Comparison of ENCODE assay signal across 10 cellular contexts in genomic region chr3:24522155-24522579, GRCh38. TPM values are rescaled to one million over a fixed set of nuclear protein-coding genes. Genes with fewer than 3 reads are reported as not detected.
DNase-seq lines count a peak whose midpoint lies in the region; ATAC-seq and TF ChIP-seq lines count a peak whose summit lies in the region.
"Had no signal": no experiment of that assay in that cellular context is flagged by ENCODE, and none has a peak within 500 bp of the region (broad histone marks: within the 10 kb centered on the region; RNA-seq: fewer than 3 reads in every experiment).

No MANE protein-coding gene starts in this region.

- H3K27ac ChIP-seq in PC-9 (no peak overlapping the region), esophagus squamous epithelium (peak overlapping the region; percentile 63 to 77 (median 72)), mucosa of rectum (ENCODE audit: low read depth in 2 of 2, low read length in 2 of 2) (no peak overlapping the region), transverse colon (peak overlapping the region; percentile 71 to 84 (median 81))
- no peak overlapping the region for H3K27ac ChIP-seq in effector memory CD4-positive, alpha-beta T cell (ENCODE audit: insufficient read depth, low read length, poor library complexity, severe bottlenecking)

- no peaks in the 10 kb centered on the region for H3K9me2 ChIP-seq in PC-9 (ENCODE audit: insufficient read depth)

- CTCF ChIA-PET in PC-9 (lab: Charles Lee): no interaction called here

- TF ChIP-seq CTCF in PC-9 (conservative IDR thresholded peaks at IDR 0.05) (no peak), esophagus squamous epithelium (IDR thresholded peaks at IDR 0.05) (no peak), transverse colon (IDR thresholded peaks at IDR 0.05) (no peak)

- H3K36me3 ChIP-seq in PC-9 (ENCODE audit: low read depth) (no peaks in the 10 kb centered on the region), esophagus squamous epithelium (no peaks in the 10 kb centered on the region), mucosa of rectum (ENCODE audit: control insufficient read depth in 2 of 2, insufficient read depth in 2 of 2, low read length in 2 of 2) (no peaks in the 10 kb centered on the region), transverse colon (no peaks in the 10 kb centered on the region)
- no peaks in the 10 kb centered on the region for H3K36me3 ChIP-seq in effector memory CD4-positive, alpha-beta T cell (ENCODE audit: control insufficient read depth, insufficient read depth, low read length)

- H3K4me3 ChIP-seq in PC-9: peak overlapping the region; percentile 87; the same call in 1 of the 2 replicates
- peak overlapping the region; percentile 42 to 78 (median 57) for H3K4me3 ChIP-seq in esophagus squamous epithelium
- peak overlapping the region; percentile 67 to 70 for H3K4me3 ChIP-seq in mucosa of rectum (ENCODE audit: low read length in 2 of 2)
- H3K4me3 ChIP-seq in transverse colon: peak overlapping the region; percentile 54 to 85 (median 68)
- H3K4me3 ChIP-seq in effector memory CD4-positive, alpha-beta T cell (ENCODE audit: insufficient read depth, low read depth, low read length, poor library complexity, severe bottlenecking): no peak overlapping the region

- H3K9me3 ChIP-seq in PC-9 (ENCODE audit: insufficient read depth, low read depth) (no peaks in the 10 kb centered on the region), esophagus squamous epithelium (no peaks in the 10 kb centered on the region), mucosa of rectum (ENCODE audit: control insufficient read depth in 2 of 2, low read length in 2 of 2) (no peaks in the 10 kb centered on the region), transverse colon (no peaks in the 10 kb centered on the region)
- no peaks in the 10 kb centered on the region for H3K9me3 ChIP-seq in effector memory CD4-positive, alpha-beta T cell (ENCODE audit: control insufficient read depth, low read length)

- no peaks in the 10 kb centered on the region for H3K27me3 ChIP-seq in PC-9 (ENCODE audit: insufficient read depth, low read depth)
- H3K27me3 ChIP-seq in esophagus squamous epithelium: peaks cover 0 to 29% (median 0%) of the 10 kb centered on the region in 4 donors
- peaks cover 0 to 5% of the 10 kb centered on the region in 2 donors for H3K27me3 ChIP-seq in mucosa of rectum (ENCODE audit: control insufficient read depth in 2 of 2, insufficient read depth in 2 of 2, low read length in 2 of 2)
- H3K27me3 ChIP-seq in transverse colon: peaks cover 10% of the 10 kb centered on the region
- H3K27me3 ChIP-seq in effector memory CD4-positive, alpha-beta T cell (replicated peaks; ENCODE audit: control insufficient read depth, insufficient read depth, low read length, poor library complexity, severe bottlenecking): no peaks in the 10 kb centered on the region

- POLR2A ChIA-PET in PC-9 (lab: Charles Lee; ENCODE audit: unreplicated experiment): no interaction called here

- no peak for DNase-seq in PC-9
- no peak for DNase-seq in esophagus squamous epithelium (lab: John Stamatoyannopoulos, UW)
- DNase-seq in transverse colon: no peak
- no peak for DNase-seq in SKM-1 (lab: John Stamatoyannopoulos, UW; ENCODE audit: unreplicated experiment)
- DNase-seq in effector memory CD4-positive, alpha-beta T cell: no peak
- DNase-seq in HUDEP-2 (lab: John Stamatoyannopoulos, UW; ENCODE audit: unreplicated experiment in 76 of 76): no peak
- DNase-seq: effector CD8-positive, alpha-beta T cell; NCI-H2227 treated with DMSO at 0.1 percent for 48 hours had no signal

- no TSS peak for BruUV-seq in PC-9 (replicated peaks; lab: Mats Ljungman, UMichigan)

- peak overlapping the region in 1 of 2 donors; percentile 75 for H3K9ac ChIP-seq in mucosa of rectum (ENCODE audit: low read depth in 1 of 2, low read length in 2 of 2)

- no peak for ATAC-seq in HG03025 (IDR thresholded peaks at IDR 0.05; ENCODE audit: low FRiP score, unreplicated experiment)

- intact Hi-C loops in PC-9 (cut with micrococcal nuclease; ENCODE audit: unreplicated experiment): loop anchor here (5.0 kb wide), 1 partner anchor 155 kb away; no protein-coding TSS in a partner anchor
- intact Hi-C loops in esophagus squamous epithelium (cut with DNase I): no loop called here
- intact Hi-C loops in transverse colon (cut with DNase I; ENCODE audit: low total_unique reads): no loop called here

- H2AFZ ChIP-seq in PC-9: no peak overlapping the region

- no peak for TF ChIP-seq EP300 in transverse colon (IDR thresholded peaks at IDR 0.05; ENCODE audit: low read depth)

- TF ChIP-seq POLR2A in esophagus squamous epithelium (IDR thresholded peaks at IDR 0.05) (no peak), transverse colon (IDR thresholded peaks at IDR 0.05) (no peak)

- H3K4me2 ChIP-seq in PC-9: peak overlapping the region; percentile 71

- H4K20me1 ChIP-seq in PC-9 (ENCODE audit: insufficient read depth): no peaks in the 10 kb centered on the region

- H3F3A ChIP-seq in PC-9 (ENCODE audit: insufficient read depth, low read depth): peaks cover 19% of the 10 kb centered on the region; the same call in 1 of the 2 replicates

- peaks cover 37% of the 10 kb centered on the region for H3K4me1 ChIP-seq in PC-9 (replicated peaks; ENCODE audit: insufficient read depth)
- H3K4me1 ChIP-seq in esophagus squamous epithelium: peaks cover 6 to 43% (median 8%) of the 10 kb centered on the region in 3 donors
- peaks cover 5 to 11% of the 10 kb centered on the region in 2 donors for H3K4me1 ChIP-seq in mucosa of rectum (ENCODE audit: control insufficient read depth in 2 of 2, insufficient read depth in 2 of 2, low read length in 2 of 2)
- peaks cover 4 to 17% (median 7%) of the 10 kb centered on the region in 4 donors for H3K4me1 ChIP-seq in transverse colon
- no peaks in the 10 kb centered on the region for H3K4me1 ChIP-seq in effector memory CD4-positive, alpha-beta T cell (ENCODE audit: control insufficient read depth, insufficient read depth, low read length, poor library complexity, severe bottlenecking)

- no peaks in the 10 kb centered on the region for H3K79me2 ChIP-seq in PC-9 (ENCODE audit: low read depth)

- WGBS in esophagus squamous epithelium, 2 donors: 50 to 80% methylated on average over 1 of the region's 15 CpGs
- WGBS in transverse colon (ENCODE audit: low coverage in 1 of 2), 2 donors: 44% methylated on average over 13 of the region's 15 CpGs; no CpG with 5 or more reads in 1 of the 2 donors

- in situ Hi-C loops in transverse colon (cut with MboI; ENCODE audit: low pct_ligation_motif_present in 1 of 4, low pct_unique_long_range_greater_than_20kb in 1 of 4, low sequenced_read_pairs in 3 of 4): no loop called here

RNA-seq across cellular contexts. Expression of gene THRB, which starts 27.5 kb away (rescaled TPM):
- total RNA-seq in PC-9 (2021) (9.7 and 11.2 TPM in 2 replicates), esophagus squamous epithelium (10 to 100 TPM in 1 of 4 donors, 1 to 10 TPM in 3; 3.7 to 11.3 (median 6.1) TPM), transverse colon (10 to 100 TPM in 3 of 4 donors, 1 to 10 TPM in 1; 9.8 to 52.4 (median 31.3) TPM)

Comparison
In these comparisons a context has a peak if more than half of its experiments do, and no peak if none do; other contexts are left out.
1. H3K27ac ChIP-seq: peak in esophagus squamous epithelium (4 of 4) and transverse colon (4 of 4); none in PC-9 (single experiment), mucosa of rectum (0 of 2) and effector memory CD4-positive, alpha-beta T cell (single experiment).